1 cellular context compared by ENCODE assay signal in genomic region chr19:19488875-19489690, GRCh38.
TF ChIP-seq lines count a peak whose summit lies in the region.

No MANE protein-coding gene starts in this region.

TF ChIP-seq in K562, 482 proteins besides CTCF, POLR2A, EP300 and RAD21 (continues in another document):
- peak; percentile 95 for TF ChIP-seq RFX1 (IDR thresholded peaks at IDR 0.05)
- no peak for TF ChIP-seq PTRF (tag; IDR thresholded peaks at IDR 0.05)
- TF ChIP-seq FOXJ2 (tag; IDR thresholded peaks at IDR 0.05): peak; percentile 71
- peak; percentile 81 for TF ChIP-seq BHLHE40 (IDR thresholded peaks at IDR 0.05; ENCODE audit: low read length)
- TF ChIP-seq, protein P1, sequence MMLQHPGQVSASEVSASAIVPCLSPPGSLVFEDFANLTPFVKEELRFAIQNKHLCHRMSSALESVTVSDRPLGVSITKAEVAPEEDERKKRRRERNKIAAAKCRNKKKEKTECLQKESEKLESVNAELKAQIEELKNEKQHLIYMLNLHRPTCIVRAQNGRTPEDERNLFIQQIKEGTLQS (IDR thresholded peaks at IDR 0.05): peak; percentile 99
- TF ChIP-seq, protein P1 (CRISPR knock-in tag; conservative IDR thresholded peaks at IDR 0.05): no peak
- peak; percentile 90 for TF ChIP-seq JUND (IDR thresholded peaks at IDR 0.05; ENCODE audit: borderline replicate concordance, low read depth, low read length)
- peak; percentile 91 for TF ChIP-seq JUND (tag; IDR thresholded peaks at IDR 0.05; ENCODE audit: borderline replicate concordance, low read depth, low read length)
- peak; percentile 68; the same call in 1 of the 2 replicates for TF ChIP-seq ZNF589 (CRISPR knock-in tag; IDR thresholded peaks at IDR 0.05; ENCODE audit: low read depth)
- TF ChIP-seq TFAP4 (CRISPR knock-in tag; IDR thresholded peaks at IDR 0.05; ENCODE audit: borderline replicate concordance): peak; percentile 53; the same call in 1 of the 2 replicates
- peak; percentile 33; the same call in 1 of the 2 replicates for TF ChIP-seq L3MBTL2 (IDR thresholded peaks at IDR 0.05)
- peak; percentile 79 for TF ChIP-seq ZNF395 (CRISPR knock-in tag; IDR thresholded peaks at IDR 0.05)
- TF ChIP-seq CEBPG (CRISPR knock-in tag; IDR thresholded peaks at IDR 0.05): peak; percentile 76
- TF ChIP-seq CEBPG (tag; conservative IDR thresholded peaks at IDR 0.05 in 1 of 2, IDR thresholded peaks at IDR 0.05 in 1 of 2): peak in 1 of 2 experiments; percentile 69; a peak in 2 of 4 replicates
- TF ChIP-seq ZBTB33 (CRISPR knock-in tag; IDR thresholded peaks at IDR 0.05): peak; percentile 49; the same call in 1 of the 2 replicates
- TF ChIP-seq ZNF324 (CRISPR knock-in tag; IDR thresholded peaks at IDR 0.05): no peak; the same call in 1 of the 2 replicates
- TF ChIP-seq, protein P2, sequence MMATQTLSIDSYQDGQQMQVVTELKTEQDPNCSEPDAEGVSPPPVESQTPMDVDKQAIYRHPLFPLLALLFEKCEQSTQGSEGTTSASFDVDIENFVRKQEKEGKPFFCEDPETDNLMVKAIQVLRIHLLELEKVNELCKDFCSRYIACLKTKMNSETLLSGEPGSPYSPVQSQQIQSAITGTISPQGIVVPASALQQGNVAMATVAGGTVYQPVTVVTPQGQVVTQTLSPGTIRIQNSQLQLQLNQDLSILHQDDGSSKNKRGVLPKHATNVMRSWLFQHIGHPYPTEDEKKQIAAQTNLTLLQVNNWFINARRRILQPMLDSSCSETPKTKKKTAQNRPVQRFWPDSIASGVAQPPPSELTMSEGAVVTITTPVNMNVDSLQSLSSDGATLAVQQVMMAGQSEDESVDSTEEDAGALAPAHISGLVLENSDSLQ (IDR thresholded peaks at IDR 0.05): peak; percentile 82
- TF ChIP-seq FOSL1 (tag; conservative IDR thresholded peaks at IDR 0.05): peak; percentile 67
- no peak for TF ChIP-seq BRD9 (IDR thresholded peaks at IDR 0.05; ENCODE audit: low read depth, partially characterized antibody)
- TF ChIP-seq, protein P3, sequence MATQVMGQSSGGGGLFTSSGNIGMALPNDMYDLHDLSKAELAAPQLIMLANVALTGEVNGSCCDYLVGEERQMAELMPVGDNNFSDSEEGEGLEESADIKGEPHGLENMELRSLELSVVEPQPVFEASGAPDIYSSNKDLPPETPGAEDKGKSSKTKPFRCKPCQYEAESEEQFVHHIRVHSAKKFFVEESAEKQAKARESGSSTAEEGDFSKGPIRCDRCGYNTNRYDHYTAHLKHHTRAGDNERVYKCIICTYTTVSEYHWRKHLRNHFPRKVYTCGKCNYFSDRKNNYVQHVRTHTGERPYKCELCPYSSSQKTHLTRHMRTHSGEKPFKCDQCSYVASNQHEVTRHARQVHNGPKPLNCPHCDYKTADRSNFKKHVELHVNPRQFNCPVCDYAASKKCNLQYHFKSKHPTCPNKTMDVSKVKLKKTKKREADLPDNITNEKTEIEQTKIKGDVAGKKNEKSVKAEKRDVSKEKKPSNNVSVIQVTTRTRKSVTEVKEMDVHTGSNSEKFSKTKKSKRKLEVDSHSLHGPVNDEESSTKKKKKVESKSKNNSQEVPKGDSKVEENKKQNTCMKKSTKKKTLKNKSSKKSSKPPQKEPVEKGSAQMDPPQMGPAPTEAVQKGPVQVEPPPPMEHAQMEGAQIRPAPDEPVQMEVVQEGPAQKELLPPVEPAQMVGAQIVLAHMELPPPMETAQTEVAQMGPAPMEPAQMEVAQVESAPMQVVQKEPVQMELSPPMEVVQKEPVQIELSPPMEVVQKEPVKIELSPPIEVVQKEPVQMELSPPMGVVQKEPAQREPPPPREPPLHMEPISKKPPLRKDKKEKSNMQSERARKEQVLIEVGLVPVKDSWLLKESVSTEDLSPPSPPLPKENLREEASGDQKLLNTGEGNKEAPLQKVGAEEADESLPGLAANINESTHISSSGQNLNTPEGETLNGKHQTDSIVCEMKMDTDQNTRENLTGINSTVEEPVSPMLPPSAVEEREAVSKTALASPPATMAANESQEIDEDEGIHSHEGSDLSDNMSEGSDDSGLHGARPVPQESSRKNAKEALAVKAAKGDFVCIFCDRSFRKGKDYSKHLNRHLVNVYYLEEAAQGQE (CRISPR knock-in tag; IDR thresholded peaks at IDR 0.05; ENCODE audit: low read depth): 0 out of 2 replicates have a peak, but pooled peaks have one; percentile 28
- no peak for TF ChIP-seq NONO (IDR thresholded peaks at IDR 0.05; ENCODE audit: low read depth in 2 of 2, low read length in 1 of 2)
- peak; percentile 83; the same call in 1 of the 2 replicates for TF ChIP-seq ATF2 (CRISPR knock-in tag; IDR thresholded peaks at IDR 0.05)
- TF ChIP-seq BRD4 (IDR thresholded peaks at IDR 0.05): peak; percentile 77; the same call in 1 of the 2 replicates
- 0 out of 2 replicates have a peak, but pooled peaks have one; percentile 1 for TF ChIP-seq HES1 (IDR thresholded peaks at IDR 0.05; ENCODE audit: low read depth)
- TF ChIP-seq, protein P4, sequence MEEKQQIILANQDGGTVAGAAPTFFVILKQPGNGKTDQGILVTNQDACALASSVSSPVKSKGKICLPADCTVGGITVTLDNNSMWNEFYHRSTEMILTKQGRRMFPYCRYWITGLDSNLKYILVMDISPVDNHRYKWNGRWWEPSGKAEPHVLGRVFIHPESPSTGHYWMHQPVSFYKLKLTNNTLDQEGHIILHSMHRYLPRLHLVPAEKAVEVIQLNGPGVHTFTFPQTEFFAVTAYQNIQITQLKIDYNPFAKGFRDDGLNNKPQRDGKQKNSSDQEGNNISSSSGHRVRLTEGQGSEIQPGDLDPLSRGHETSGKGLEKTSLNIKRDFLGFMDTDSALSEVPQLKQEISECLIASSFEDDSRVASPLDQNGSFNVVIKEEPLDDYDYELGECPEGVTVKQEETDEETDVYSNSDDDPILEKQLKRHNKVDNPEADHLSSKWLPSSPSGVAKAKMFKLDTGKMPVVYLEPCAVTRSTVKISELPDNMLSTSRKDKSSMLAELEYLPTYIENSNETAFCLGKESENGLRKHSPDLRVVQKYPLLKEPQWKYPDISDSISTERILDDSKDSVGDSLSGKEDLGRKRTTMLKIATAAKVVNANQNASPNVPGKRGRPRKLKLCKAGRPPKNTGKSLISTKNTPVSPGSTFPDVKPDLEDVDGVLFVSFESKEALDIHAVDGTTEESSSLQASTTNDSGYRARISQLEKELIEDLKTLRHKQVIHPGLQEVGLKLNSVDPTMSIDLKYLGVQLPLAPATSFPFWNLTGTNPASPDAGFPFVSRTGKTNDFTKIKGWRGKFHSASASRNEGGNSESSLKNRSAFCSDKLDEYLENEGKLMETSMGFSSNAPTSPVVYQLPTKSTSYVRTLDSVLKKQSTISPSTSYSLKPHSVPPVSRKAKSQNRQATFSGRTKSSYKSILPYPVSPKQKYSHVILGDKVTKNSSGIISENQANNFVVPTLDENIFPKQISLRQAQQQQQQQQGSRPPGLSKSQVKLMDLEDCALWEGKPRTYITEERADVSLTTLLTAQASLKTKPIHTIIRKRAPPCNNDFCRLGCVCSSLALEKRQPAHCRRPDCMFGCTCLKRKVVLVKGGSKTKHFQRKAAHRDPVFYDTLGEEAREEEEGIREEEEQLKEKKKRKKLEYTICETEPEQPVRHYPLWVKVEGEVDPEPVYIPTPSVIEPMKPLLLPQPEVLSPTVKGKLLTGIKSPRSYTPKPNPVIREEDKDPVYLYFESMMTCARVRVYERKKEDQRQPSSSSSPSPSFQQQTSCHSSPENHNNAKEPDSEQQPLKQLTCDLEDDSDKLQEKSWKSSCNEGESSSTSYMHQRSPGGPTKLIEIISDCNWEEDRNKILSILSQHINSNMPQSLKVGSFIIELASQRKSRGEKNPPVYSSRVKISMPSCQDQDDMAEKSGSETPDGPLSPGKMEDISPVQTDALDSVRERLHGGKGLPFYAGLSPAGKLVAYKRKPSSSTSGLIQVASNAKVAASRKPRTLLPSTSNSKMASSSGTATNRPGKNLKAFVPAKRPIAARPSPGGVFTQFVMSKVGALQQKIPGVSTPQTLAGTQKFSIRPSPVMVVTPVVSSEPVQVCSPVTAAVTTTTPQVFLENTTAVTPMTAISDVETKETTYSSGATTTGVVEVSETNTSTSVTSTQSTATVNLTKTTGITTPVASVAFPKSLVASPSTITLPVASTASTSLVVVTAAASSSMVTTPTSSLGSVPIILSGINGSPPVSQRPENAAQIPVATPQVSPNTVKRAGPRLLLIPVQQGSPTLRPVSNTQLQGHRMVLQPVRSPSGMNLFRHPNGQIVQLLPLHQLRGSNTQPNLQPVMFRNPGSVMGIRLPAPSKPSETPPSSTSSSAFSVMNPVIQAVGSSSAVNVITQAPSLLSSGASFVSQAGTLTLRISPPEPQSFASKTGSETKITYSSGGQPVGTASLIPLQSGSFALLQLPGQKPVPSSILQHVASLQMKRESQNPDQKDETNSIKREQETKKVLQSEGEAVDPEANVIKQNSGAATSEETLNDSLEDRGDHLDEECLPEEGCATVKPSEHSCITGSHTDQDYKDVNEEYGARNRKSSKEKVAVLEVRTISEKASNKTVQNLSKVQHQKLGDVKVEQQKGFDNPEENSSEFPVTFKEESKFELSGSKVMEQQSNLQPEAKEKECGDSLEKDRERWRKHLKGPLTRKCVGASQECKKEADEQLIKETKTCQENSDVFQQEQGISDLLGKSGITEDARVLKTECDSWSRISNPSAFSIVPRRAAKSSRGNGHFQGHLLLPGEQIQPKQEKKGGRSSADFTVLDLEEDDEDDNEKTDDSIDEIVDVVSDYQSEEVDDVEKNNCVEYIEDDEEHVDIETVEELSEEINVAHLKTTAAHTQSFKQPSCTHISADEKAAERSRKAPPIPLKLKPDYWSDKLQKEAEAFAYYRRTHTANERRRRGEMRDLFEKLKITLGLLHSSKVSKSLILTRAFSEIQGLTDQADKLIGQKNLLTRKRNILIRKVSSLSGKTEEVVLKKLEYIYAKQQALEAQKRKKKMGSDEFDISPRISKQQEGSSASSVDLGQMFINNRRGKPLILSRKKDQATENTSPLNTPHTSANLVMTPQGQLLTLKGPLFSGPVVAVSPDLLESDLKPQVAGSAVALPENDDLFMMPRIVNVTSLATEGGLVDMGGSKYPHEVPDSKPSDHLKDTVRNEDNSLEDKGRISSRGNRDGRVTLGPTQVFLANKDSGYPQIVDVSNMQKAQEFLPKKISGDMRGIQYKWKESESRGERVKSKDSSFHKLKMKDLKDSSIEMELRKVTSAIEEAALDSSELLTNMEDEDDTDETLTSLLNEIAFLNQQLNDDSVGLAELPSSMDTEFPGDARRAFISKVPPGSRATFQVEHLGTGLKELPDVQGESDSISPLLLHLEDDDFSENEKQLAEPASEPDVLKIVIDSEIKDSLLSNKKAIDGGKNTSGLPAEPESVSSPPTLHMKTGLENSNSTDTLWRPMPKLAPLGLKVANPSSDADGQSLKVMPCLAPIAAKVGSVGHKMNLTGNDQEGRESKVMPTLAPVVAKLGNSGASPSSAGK (IDR thresholded peaks at IDR 0.05): peak; percentile 67; the same call in 1 of the 2 replicates
- no peak for TF ChIP-seq ZZZ3 (IDR thresholded peaks at IDR 0.05)
